In the genomic region with DNA sequence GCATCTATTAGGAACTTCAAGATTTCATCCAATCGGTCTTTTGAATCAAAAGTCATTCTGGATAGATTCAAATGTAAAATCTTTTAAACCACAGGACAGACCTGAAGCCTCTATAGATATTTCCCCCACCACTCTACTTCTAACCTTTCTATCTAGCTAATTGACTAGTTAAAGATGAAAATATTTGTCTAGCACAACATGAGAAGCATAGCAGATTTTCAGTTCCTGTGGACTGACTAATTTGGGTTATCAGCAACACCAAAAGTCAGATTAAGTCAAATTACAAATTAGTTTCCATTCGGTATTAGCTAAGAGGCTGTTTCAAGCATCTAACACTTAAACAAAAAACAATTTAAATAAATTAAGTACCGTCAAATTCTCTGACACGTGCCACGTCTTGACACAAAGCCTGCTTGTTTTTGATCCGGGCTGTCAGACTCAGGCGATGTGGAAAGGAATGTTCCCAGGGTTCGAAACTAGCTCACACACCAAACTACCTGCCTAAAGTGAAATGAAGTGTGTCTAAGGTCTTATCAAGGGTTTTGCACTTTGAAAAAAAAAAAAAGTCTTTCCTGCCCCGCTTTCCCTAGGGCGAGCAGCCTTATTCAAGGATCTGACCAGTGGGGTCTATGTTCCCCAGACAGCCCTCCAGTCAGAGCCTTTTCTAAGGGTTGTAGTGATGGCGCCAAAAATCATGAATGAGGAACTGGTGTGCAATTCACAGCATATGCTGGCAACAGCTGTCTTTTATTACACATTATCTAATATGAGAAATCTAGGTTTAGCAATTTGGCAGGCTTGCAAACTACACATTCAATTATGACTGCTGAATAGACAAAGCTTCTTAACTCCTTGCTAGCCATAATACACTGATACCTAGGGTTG, we compare ENCODE assay signal across 8 cellular contexts. TPM values are rescaled to one million over a fixed set of nuclear protein-coding genes. Genes with fewer than 3 reads are reported as not detected.
DNase-seq lines count a peak whose midpoint lies in the region; ATAC-seq and TF ChIP-seq lines count a peak whose summit lies in the region.

No MANE protein-coding gene starts in this region.

- peak overlapping the region; percentile 36 to 96 (median 94) for H3K27ac ChIP-seq in spleen

- peak overlapping the region; percentile 92 for H3K27ac Mint-ChIP-seq in activated naive CD8-positive, alpha-beta T cell treated with anti-CD3 and anti-CD28 coated beads, Interleukin-2, amount 10 ng/mL, durations not matched to agents 7 days and 5 days
- H3K27ac Mint-ChIP-seq in glutamatergic neuron (ENCODE audit: unreplicated experiment) (no peak overlapping the region), Caco-2 (ENCODE audit: unreplicated experiment) (no peak overlapping the region)

- no peaks in the 10 kb centered on the region for H3K27me3 ChIP-seq in spleen (replicated peaks in 1 of 7)
- H3K27me3 ChIP-seq in Caco-2 (replicated peaks; ENCODE audit: control insufficient read depth, insufficient read depth, low read length) = no peaks in the 10 kb centered on the region

- peaks cover 27% of the 10 kb centered on the region for H3K4me1 Mint-ChIP-seq in activated naive CD8-positive, alpha-beta T cell treated with anti-CD3 and anti-CD28 coated beads, Interleukin-2, amount 10 ng/mL, durations not matched to agents 7 days and 5 days
- H3K4me1 Mint-ChIP-seq in glutamatergic neuron (ENCODE audit: low read depth, unreplicated experiment) = no peaks in the 10 kb centered on the region
- H3K4me1 Mint-ChIP-seq in Caco-2 (ENCODE audit: low read depth, unreplicated experiment) = peaks cover 10% of the 10 kb centered on the region

- CTCF ChIA-PET in Caco-2 (lab: Charles Lee) = no interaction called here

- H3K36me3 Mint-ChIP-seq in activated naive CD8-positive, alpha-beta T cell treated with anti-CD3 and anti-CD28 coated beads, Interleukin-2, amount 10 ng/mL, durations not matched to agents 7 days and 5 days = peaks cover 81% of the 10 kb centered on the region
- H3K36me3 Mint-ChIP-seq in glutamatergic neuron (ENCODE audit: unreplicated experiment) = no peaks in the 10 kb centered on the region
- H3K36me3 Mint-ChIP-seq in Caco-2 (ENCODE audit: insufficient read depth, unreplicated experiment) = no peaks in the 10 kb centered on the region

- no peak for TF ChIP-seq CTCF in spleen (IDR thresholded peaks at IDR 0.05 in 8 of 11, conservative IDR thresholded peaks at IDR 0.05 in 3 of 11)
- no peak for TF ChIP-seq CTCF in glutamatergic neuron (IDR thresholded peaks at IDR 0.05; ENCODE audit: partially characterized antibody, unreplicated experiment)
- no peak for TF ChIP-seq CTCF in Caco-2 (IDR thresholded peaks at IDR 0.05; ENCODE audit: insufficient read depth in 1 of 2, low read depth in 1 of 2, low read length in 1 of 2, severe bottlenecking in 1 of 2, unreplicated experiment in 1 of 2)

- DNase-seq in AG08395 (ENCODE audit: low spot score) = peak; percentile 16
- no peak for DNase-seq in activated naive CD8-positive, alpha-beta T cell treated with anti-CD3 and anti-CD28 coated beads, Interleukin-2, amount 10 ng/mL, durations not matched to agents 7 days and 5 days
- DNase-seq in spleen = no peak
- DNase-seq in glomerular visceral epithelial cell (ENCODE audit: extremely low spot score) = no peak
- DNase-seq in glutamatergic neuron = no peak
- DNase-seq in Caco-2 = no peak

- 40 to 54% (median 51%) methylated on average over 11 of the region's 11 CpGs for WGBS in spleen, 5 donors

- BruUV-seq in Caco-2 (replicated peaks; lab: Mats Ljungman, UMichigan) = no TSS peak

- no peaks in the 10 kb centered on the region for H3K9me3 ChIP-seq in spleen
- no peaks in the 10 kb centered on the region for H3K9me3 ChIP-seq in Caco-2

- ATAC-seq in GM19043 (IDR thresholded peaks at IDR 0.05; ENCODE audit: low read depth, unreplicated experiment) (peak; percentile 5), HG03565 (IDR thresholded peaks at IDR 0.05; ENCODE audit: unreplicated experiment) (peak; percentile 4)
- peak; percentile 14 for ATAC-seq in activated naive CD8-positive, alpha-beta T cell treated with anti-CD3 and anti-CD28 coated beads, Interleukin-2, amount 10 ng/mL, durations not matched to agents 7 days and 5 days (ENCODE audit: low read depth)

- no peak for TF ChIP-seq POLR2A in spleen (IDR thresholded peaks at IDR 0.05)

- H3K4me1 ChIP-seq in spleen (peaks cover 0 to 71% (median 61%) of the 10 kb centered on the region in 6 donors), Caco-2 (no peaks in the 10 kb centered on the region)

- intact Hi-C loops in spleen (cut with DNase I; ENCODE audit: low total_unique reads) = no loop called here
- intact Hi-C loops in Caco-2 (cut with micrococcal nuclease; ENCODE audit: unreplicated experiment) = no loop called here

- H3K4me3 ChIP-seq in spleen (peak overlapping the region; percentile 34 to 74 (median 52)), Caco-2 (ENCODE audit: low read depth, low read length) (no peak overlapping the region)

- peak overlapping the region; percentile 90 for H3K4me3 Mint-ChIP-seq in activated naive CD8-positive, alpha-beta T cell treated with anti-CD3 and anti-CD28 coated beads, Interleukin-2, amount 10 ng/mL, durations not matched to agents 7 days and 5 days
- H3K4me3 Mint-ChIP-seq in glutamatergic neuron (ENCODE audit: unreplicated experiment) = no peak overlapping the region
- H3K4me3 Mint-ChIP-seq in Caco-2 (ENCODE audit: unreplicated experiment) = no peak overlapping the region

- no peaks in the 10 kb centered on the region for H3K27me3 Mint-ChIP-seq in activated naive CD8-positive, alpha-beta T cell treated with anti-CD3 and anti-CD28 coated beads, Interleukin-2, amount 10 ng/mL, durations not matched to agents 7 days and 5 days
- H3K27me3 Mint-ChIP-seq in glutamatergic neuron (ENCODE audit: unreplicated experiment) (no peaks in the 10 kb centered on the region), Caco-2 (ENCODE audit: insufficient read depth, unreplicated experiment) (peaks cover 3% of the 10 kb centered on the region)

- POLR2A ChIA-PET in activated naive CD8-positive, alpha-beta T cell treated with anti-CD3 and anti-CD28 coated beads, Interleukin-2, amount 10 ng/mL, durations not matched to agents 7 days and 5 days (lab: Charles Lee) = interaction anchor here (0.6 to 16.5 kb wide), 20 partner anchors 9 to 563 kb away, joined by 3 to 470 read pairs (median 10); no protein-coding TSS in a partner anchor
- POLR2A ChIA-PET in Caco-2 (lab: Charles Lee) = no interaction called here

- H3K36me3 ChIP-seq in spleen (peaks cover 0 to 8% (median under 1%) of the 10 kb centered on the region in 6 donors), Caco-2 (ENCODE audit: control insufficient read depth, insufficient read depth, low read length) (no peaks in the 10 kb centered on the region)

- no peaks in the 10 kb centered on the region for H3K9me3 Mint-ChIP-seq in activated naive CD8-positive, alpha-beta T cell treated with anti-CD3 and anti-CD28 coated beads, Interleukin-2, amount 10 ng/mL, durations not matched to agents 7 days and 5 days
- H3K9me3 Mint-ChIP-seq in glutamatergic neuron (ENCODE audit: unreplicated experiment) (no peaks in the 10 kb centered on the region), Caco-2 (ENCODE audit: unreplicated experiment) (peaks cover 6% of the 10 kb centered on the region)

RNA-seq across cellular contexts. Expression of a gene that starts 4.7 kb away (rescaled TPM):
- total RNA-seq in activated naive CD8-positive, alpha-beta T cell treated with anti-CD3 and anti-CD28 coated beads, Interleukin-2, amount 10 ng/mL, durations not matched to agents 7 days and 5 days = 100 to 1,000 TPM; 233 to 238 TPM
- total RNA-seq in spleen (100 to 1,000 TPM in 6 of 7 donors, 10 to 100 TPM in 1; 85.6 to 135 (median 106) TPM), glutamatergic neuron (ENCODE audit: unreplicated experiment) (not detected), Caco-2 (2022) (0.26 and 1.1 TPM in 2 replicates)
- polyA plus RNA-seq in spleen = 10 to 100 TPM; 27.3 to 63.2 (median 29.3) TPM

Comparison
In these comparisons a context has a peak if more than half of its experiments do, and no peak if none do; other contexts are left out.
1. RNA of a gene that starts 4.7 kb away (total RNA-seq): 233 to 238 TPM in activated naive CD8-positive, alpha-beta T cell treated with anti-CD3 and anti-CD28 coated beads, Interleukin-2, amount 10 ng/mL, durations not matched to agents 7 days and 5 days and 85.6 to 135 TPM in spleen; 0.26 to 1.1 TPM in Caco-2 and not detected in glutamatergic neuron (single experiment); every median in the first group is over 10 times any median in the second.
2. Peak in every context shown above with its lines, with median percentiles within 50 percentile points of each other: ATAC-seq.